In genomic region chr5:74536658-74537057, GRCh38 we compare ENCODE assay signal across 23 cellular contexts.
DNase-seq lines count a peak whose midpoint lies in the region; ATAC-seq and TF ChIP-seq lines count a peak whose summit lies in the region.
"Had no signal": no experiment of that assay in that cellular context is flagged by ENCODE, and none has a peak within 500 bp of the region (broad histone marks: within the 10 kb centered on the region; RNA-seq: fewer than 3 reads in every experiment).

No MANE protein-coding gene starts in this region.

- H3K23ac ChIP-seq in trophoblast cell (ENCODE audit: low read length): no peak overlapping the region

- peak; percentile 73 for ATAC-seq in left lung
- no peak for ATAC-seq in HG02610 (IDR thresholded peaks at IDR 0.05; ENCODE audit: unreplicated experiment)
- ATAC-seq in HG02763 (IDR thresholded peaks at IDR 0.05; ENCODE audit: unreplicated experiment): no peak
- ATAC-seq: PC-3, Right ventricle myocardium inferior, SK-N-SH treated with all-trans-retinoic acid at 6 μM for 48 hours had no signal

- peak overlapping the region; percentile 29 for H2BK12ac ChIP-seq in trophoblast cell (ENCODE audit: low read length)

- H3K79me1 ChIP-seq in trophoblast cell (ENCODE audit: low read length): peaks cover 9% of the 10 kb centered on the region

- no CpG with 5 or more reads among the region's 1 CpG for WGBS in trophoblast cell (ENCODE audit: extremely low coverage, insufficient coverage, insufficient read length)

- H3K79me2 ChIP-seq in trophoblast cell (ENCODE audit: control insufficient read depth, insufficient read depth, low read length, poor library complexity): no peaks in the 10 kb centered on the region

- H3K18ac ChIP-seq in trophoblast cell (ENCODE audit: low read length): no peak overlapping the region

- no peak for TF ChIP-seq CTCF in left lung (IDR thresholded peaks at IDR 0.05)

- H2AFZ ChIP-seq in trophoblast cell (ENCODE audit: insufficient read depth, low read length, poor library complexity): no peak overlapping the region
- H2AFZ ChIP-seq: GM23248 had no signal

- H3K4me3 ChIP-seq in HUES48 (ENCODE audit: low read depth, low read length): no peak overlapping the region
- no peak overlapping the region for H3K4me3 ChIP-seq in left lung
- no peak overlapping the region for H3K4me3 ChIP-seq in trophoblast cell (ENCODE audit: low read depth, low read length)
- H3K4me3 ChIP-seq: BLaER1, GM23248, MG63, SJCRH30 had no signal

- H4K91ac ChIP-seq in trophoblast cell (ENCODE audit: low read depth, low read length): no peak overlapping the region

- H3K4me2 ChIP-seq in trophoblast cell (ENCODE audit: low read length): no peak overlapping the region
- H3K4me2 ChIP-seq: BLaER1 had no signal

- no peaks in the 10 kb centered on the region for H3K36me3 ChIP-seq in HUES48 (ENCODE audit: control insufficient read depth, insufficient read depth, low read length)
- no peaks in the 10 kb centered on the region for H3K36me3 ChIP-seq in left lung
- no peaks in the 10 kb centered on the region for H3K36me3 ChIP-seq in trophoblast cell (ENCODE audit: control insufficient read depth in 1 of 2, insufficient read depth in 2 of 2, low read length in 2 of 2)
- H3K36me3 ChIP-seq: BLaER1, MG63, SJCRH30 had no signal

- DNase-seq in astrocyte of the hippocampus (ENCODE audit: low read depth, low spot score) (peak; percentile 16), left lung (no peak), trophoblast cell (no peak), COR-L47 (lab: John Stamatoyannopoulos, UW) (no peak)
- DNase-seq: CD4-positive, CD25-positive, alpha-beta regulatory T cell; GM23248; IMR-90; KG1; MG63; NCI-H1105 treated with DMSO at 0.1 percent for 48 hours; NCI-H146; NCI-H1930; NCI-H446; NCI-H524 treated with DMSO at 0.1 percent for 48 hours; NCI-H774; PC-3; SJCRH30 had no signal

- peak overlapping the region; percentile 11 for H2BK120ac ChIP-seq in trophoblast cell (ENCODE audit: insufficient read depth, low read length, poor library complexity)

- H4K8ac ChIP-seq in trophoblast cell (ENCODE audit: low read depth, low read length): no peak overlapping the region

- H3K4me1 ChIP-seq in HUES48 (ENCODE audit: control insufficient read depth, insufficient read depth, low read length): peaks cover 37% of the 10 kb centered on the region
- peaks cover 5 to 21% of the 10 kb centered on the region in 2 donors for H3K4me1 ChIP-seq in left lung
- peaks cover 3 to 11% of the 10 kb centered on the region in 2 experiments for H3K4me1 ChIP-seq in trophoblast cell (ENCODE audit: control insufficient read depth in 1 of 2, insufficient read depth in 2 of 2, low read length in 2 of 2)
- H3K4me1 ChIP-seq: BLaER1 had no signal

- no peak overlapping the region for H3K4ac ChIP-seq in trophoblast cell (ENCODE audit: low read depth, low read length)

- H3K14ac ChIP-seq in trophoblast cell (ENCODE audit: low read length): no peak overlapping the region

- intact Hi-C loops in left lung (cut with DNase I): no loop called here

- H3K27ac ChIP-seq in HUES48 (ENCODE audit: low read depth, low read length): peak overlapping the region; percentile 53
- no peak overlapping the region for H3K27ac ChIP-seq in left lung
- H3K27ac ChIP-seq in trophoblast cell (ENCODE audit: low read depth, low read length): no peak overlapping the region
- H3K27ac ChIP-seq: BLaER1, GM23248, SJCRH30 had no signal

- no peak overlapping the region for H3K9ac ChIP-seq in HUES48 (ENCODE audit: low read depth, low read length)
- H3K9ac ChIP-seq in trophoblast cell (ENCODE audit: low read length): no peak overlapping the region
- H3K9ac ChIP-seq: BLaER1, GM23248 had no signal

- H4K12ac ChIP-seq in trophoblast cell (ENCODE audit: low read depth, low read length): no peak overlapping the region

- H2AK5ac ChIP-seq in trophoblast cell (ENCODE audit: low read length): no peak overlapping the region

- H3K27me3 ChIP-seq in HUES48 (ENCODE audit: control insufficient read depth, insufficient read depth, low read length): no peaks in the 10 kb centered on the region
- no peaks in the 10 kb centered on the region for H3K27me3 ChIP-seq in left lung
- no peaks in the 10 kb centered on the region for H3K27me3 ChIP-seq in trophoblast cell (ENCODE audit: insufficient read depth, low read length)
- H3K27me3 ChIP-seq: BLaER1, MG63, SJCRH30 had no signal

- no peak overlapping the region for H2BK5ac ChIP-seq in trophoblast cell (ENCODE audit: low read depth, low read length, poor library complexity)

- H3K9me3 ChIP-seq in HUES48 (ENCODE audit: control insufficient read depth, insufficient read depth, low read length) (peaks cover 13% of the 10 kb centered on the region), left lung (peaks cover 4 to 23% of the 10 kb centered on the region in 2 donors), trophoblast cell (ENCODE audit: insufficient read depth, low read depth, low read length) (peaks cover 1% of the 10 kb centered on the region)
